Comparison of ENCODE assay signal across 8 cellular contexts in the genomic region with DNA sequence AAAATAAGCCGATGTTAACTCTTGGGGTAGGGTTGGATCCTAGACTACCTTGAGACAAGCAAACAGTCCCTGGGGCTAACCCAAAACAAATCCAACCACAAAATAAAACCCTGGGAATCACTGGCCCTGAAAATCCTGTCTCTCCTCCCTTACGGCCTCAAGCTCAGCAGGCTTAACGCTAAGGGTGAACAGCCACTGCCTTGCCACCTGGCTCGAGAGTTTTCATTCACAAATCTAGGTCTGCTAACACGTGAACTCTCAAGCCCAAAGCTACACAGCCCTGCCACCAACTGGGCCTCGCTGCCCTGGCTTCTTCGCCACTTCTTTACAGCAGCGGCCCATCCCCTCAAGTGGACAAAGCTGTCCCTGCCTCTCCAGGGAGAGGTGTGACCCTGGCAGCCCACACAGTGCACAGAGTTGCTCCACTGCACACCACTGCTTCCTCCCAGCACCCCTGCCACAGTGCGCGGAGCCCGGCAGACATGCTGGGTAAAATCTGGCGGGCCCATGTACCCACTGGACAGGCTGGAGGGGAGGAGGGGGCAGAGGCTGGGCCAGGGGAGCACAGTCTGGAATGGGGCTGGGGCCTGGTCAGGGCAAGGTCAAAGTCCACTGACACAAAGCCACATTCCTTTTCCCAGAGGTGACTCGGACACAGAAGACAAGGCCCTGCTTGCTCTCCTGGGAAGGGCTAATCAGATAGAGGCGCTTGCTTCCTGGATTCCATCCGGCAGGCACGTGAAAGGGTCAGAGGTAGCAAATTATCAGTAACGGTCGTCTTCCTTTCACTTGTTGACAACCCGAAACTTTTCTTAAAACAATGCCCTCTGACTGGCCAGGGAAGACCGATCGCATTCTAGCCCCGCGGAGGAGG. TPM values are rescaled to one million over a fixed set of nuclear protein-coding genes. Genes with fewer than 3 reads are reported as not detected.
DNase-seq lines count a peak whose midpoint lies in the region; ATAC-seq and TF ChIP-seq lines count a peak whose summit lies in the region.

No MANE protein-coding gene starts in this region.

- no peaks in the 10 kb centered on the region for H3K27me3 Mint-ChIP-seq in CD4-positive, alpha-beta T cell
- H3K27me3 Mint-ChIP-seq in brain: no peaks in the 10 kb centered on the region

- H3K36me3 ChIP-seq in IMR-90 (ENCODE audit: control insufficient read depth, insufficient read depth, low read length) (peaks cover 44% of the 10 kb centered on the region), lower lobe of right lung (peaks cover 66% of the 10 kb centered on the region), uterus (no peaks in the 10 kb centered on the region)

- no peak for DNase-seq in CD4-positive, alpha-beta T cell
- no peak for DNase-seq in IMR-90
- DNase-seq in lower lobe of right lung: no peak
- no peak for DNase-seq in uterus
- no peak for DNase-seq in nucleus accumbens (lab: John Stamatoyannopoulos, UW)
- DNase-seq in NOMO-1 (lab: John Stamatoyannopoulos, UW; ENCODE audit: unreplicated experiment in 2 of 2): no peak
- DNase-seq in HPDE6-E6E7 (ENCODE audit: extremely low spot score): no peak

- H3K4me1 Mint-ChIP-seq in CD4-positive, alpha-beta T cell (ENCODE audit: low read depth): peaks cover 4% of the 10 kb centered on the region
- peaks cover 10% of the 10 kb centered on the region for H3K4me1 Mint-ChIP-seq in brain

- TF ChIP-seq RAD21 in IMR-90 (IDR thresholded peaks at IDR 0.05; ENCODE audit: low read length): no peak

- peaks cover 20% of the 10 kb centered on the region for H4K20me1 ChIP-seq in IMR-90 (ENCODE audit: insufficient read depth, low read length)

- H2BK5ac ChIP-seq in IMR-90 (ENCODE audit: low read depth, low read length, poor library complexity, severe bottlenecking): no peak overlapping the region

- H3K9me1 ChIP-seq in IMR-90 (ENCODE audit: insufficient read depth, low read length): 0 out of 2 replicates have a peak, but pooled peaks cover 4% of the 10 kb centered on the region

- peaks cover under 1 to 32% of the 10 kb centered on the region in 2 experiments; a peak in 3 of 4 replicates for H3K79me1 ChIP-seq in IMR-90 (ENCODE audit: low read depth in 1 of 2, low read length in 2 of 2)

- H4K5ac ChIP-seq in IMR-90 (ENCODE audit: low read depth, low read length): no peak overlapping the region

- H3K18ac ChIP-seq in IMR-90 (ENCODE audit: low read depth, low read length): no peak overlapping the region

- H3K23ac ChIP-seq in IMR-90 (ENCODE audit: low read depth, low read length): peak overlapping the region; percentile 58; the same call in 1 of the 2 replicates

- no peak overlapping the region; the same call in 1 of the 2 replicates for H3K56ac ChIP-seq in IMR-90 (ENCODE audit: extremely low read depth, insufficient read depth, low read length)

- CTCF ChIA-PET in CD4-positive, alpha-beta T cell (lab: Charles Lee): no interaction called here
- CTCF ChIA-PET in IMR-90 (lab: Yijun Ruan, JAX): no interaction called here

- H2AK5ac ChIP-seq in IMR-90 (ENCODE audit: low read depth, low read length): no peak overlapping the region

- H3K36me3 Mint-ChIP-seq in CD4-positive, alpha-beta T cell (ENCODE audit: low read depth): peaks cover 32% of the 10 kb centered on the region
- peaks cover 21% of the 10 kb centered on the region for H3K36me3 Mint-ChIP-seq in brain

- no peaks in the 10 kb centered on the region for H3K27me3 ChIP-seq in CD4-positive, alpha-beta T cell (ENCODE audit: control insufficient read depth, insufficient read depth, low read length)
- H3K27me3 ChIP-seq in IMR-90 (ENCODE audit: control insufficient read depth, insufficient read depth, low read length) (no peaks in the 10 kb centered on the region), lower lobe of right lung (ENCODE audit: low read depth) (no peaks in the 10 kb centered on the region), uterus (no peaks in the 10 kb centered on the region)

- H3K9me3 ChIP-seq in CD4-positive, alpha-beta T cell (ENCODE audit: control insufficient read depth, low read length): no peaks in the 10 kb centered on the region
- H3K9me3 ChIP-seq in IMR-90 (ENCODE audit: control insufficient read depth, insufficient read depth, low read length): no peaks in the 10 kb centered on the region
- H3K9me3 ChIP-seq in lower lobe of right lung: no peaks in the 10 kb centered on the region
- H3K9me3 ChIP-seq in uterus: no peaks in the 10 kb centered on the region

- H3K27ac Mint-ChIP-seq in CD4-positive, alpha-beta T cell: peak overlapping the region; percentile 73
- peak overlapping the region in 4 of 5 experiments; percentile 35 to 72 (median 58) for H3K27ac Mint-ChIP-seq in brain

- no peak for ATAC-seq in CD4-positive, alpha-beta T cell (ENCODE audit: poor library complexity)
- ATAC-seq in IMR-90 (ENCODE audit: low read depth): peak; percentile 1
- ATAC-seq in lower lobe of right lung: no peak

- peak overlapping the region; percentile 93 for H2AK9ac ChIP-seq in IMR-90 (replicated peaks; ENCODE audit: low read depth, low read length, poor library complexity)

- peak overlapping the region; percentile 89 for H2AFZ ChIP-seq in IMR-90 (replicated peaks; ENCODE audit: low read length, poor library complexity)

- H3K27ac ChIP-seq in CD4-positive, alpha-beta T cell (ENCODE audit: low read depth, low read length): no peak overlapping the region
- H3K27ac ChIP-seq in IMR-90 (ENCODE audit: insufficient read depth, low read length): peak overlapping the region; percentile 4; the same call in 1 of the 2 replicates
- peak overlapping the region; percentile 68 for H3K27ac ChIP-seq in lower lobe of right lung
- peak overlapping the region in 1 of 2 donors; percentile 62 for H3K27ac ChIP-seq in uterus

- no peak overlapping the region for H4K91ac ChIP-seq in IMR-90 (ENCODE audit: insufficient read depth, low read depth, low read length)

- 54% methylated on average over 12 of the region's 23 CpGs; no CpG with 5 or more reads in 1 of the 2 experiments for WGBS in IMR-90 (ENCODE audit: extremely low coverage in 2 of 2, insufficient read length in 1 of 2), 2 experiments

- peak overlapping the region; percentile 90 for H3K4me3 ChIP-seq in IMR-90 (ENCODE audit: insufficient read depth, low read depth, low read length)
- H3K4me3 ChIP-seq in lower lobe of right lung: peak overlapping the region; percentile 81
- peak overlapping the region; percentile 46 to 83 for H3K4me3 ChIP-seq in uterus

- TF ChIP-seq CTCF in CD4-positive, alpha-beta T cell (IDR thresholded peaks at IDR 0.05): no peak
- TF ChIP-seq CTCF in IMR-90 (conservative IDR thresholded peaks at IDR 0.05; ENCODE audit: low read depth, low read length) (no peak), brain (conservative IDR thresholded peaks at IDR 0.05) (no peak), lower lobe of right lung (IDR thresholded peaks at IDR 0.05) (no peak), uterus (IDR thresholded peaks at IDR 0.05) (no peak)

- peak overlapping the region; percentile 92 for H3K4me3 Mint-ChIP-seq in CD4-positive, alpha-beta T cell
- peak overlapping the region; percentile 87 to 93 (median 87) for H3K4me3 Mint-ChIP-seq in brain

- H3K9ac ChIP-seq in IMR-90 (ENCODE audit: low read depth, low read length): peak overlapping the region; percentile 55

- dilution Hi-C loops in IMR-90 (cut with HindIII; ENCODE audit: low sequenced_read_pairs, unreplicated experiment): no loop called here

- 0 out of 2 replicates have a peak overlapping the region, but pooled peaks have one; percentile 33 for H3K14ac ChIP-seq in IMR-90 (replicated peaks; ENCODE audit: low read depth, low read length)

- no peaks in the 10 kb centered on the region for H3K9me3 Mint-ChIP-seq in CD4-positive, alpha-beta T cell
- H3K9me3 Mint-ChIP-seq in brain: no peaks in the 10 kb centered on the region

- BruUV-seq in IMR-90 (replicated peaks; lab: Mats Ljungman, UMichigan): no TSS peak

- peak overlapping the region; percentile 65 for H3K4me2 ChIP-seq in IMR-90 (ENCODE audit: low read depth, low read length)

- POLR2A ChIA-PET in CD4-positive, alpha-beta T cell (lab: Charles Lee): interaction anchor here (0.6 to 3.6 kb wide), 4 partner anchors 18 to 50 kb away, joined by 3 to 13 read pairs (median 4); partner anchors contain the start of genes ANAPC11, ARHGDIA and P4HB
- POLR2A ChIA-PET in IMR-90 (lab: Charles Lee; ENCODE audit: unreplicated experiment): no interaction called here

- no peak overlapping the region for H4K8ac ChIP-seq in IMR-90 (ENCODE audit: low read depth in 2 of 2, low read length in 2 of 2)

- H2BK15ac ChIP-seq in IMR-90 (ENCODE audit: low read depth, low read length): no peak overlapping the region

- intact Hi-C loops in CD4-positive, alpha-beta T cell (cut with DNase I, micrococcal nuclease): loop anchor here (2.0 kb wide), 2 partner anchors 17 to 19 kb away; partner anchors contain the start of genes ALYREF (in 1 of the 2), ANAPC11 (in 1 of the 2) and MAFG (in 1 of the 2)
- intact Hi-C loops in IMR-90 (cut with micrococcal nuclease): no loop called here
- intact Hi-C loops in lower lobe of right lung (cut with DNase I): no loop called here
- intact Hi-C loops in uterus (cut with DNase I; ENCODE audit: low total_unique reads): no loop called here

- H2BK120ac ChIP-seq in IMR-90 (ENCODE audit: low read depth, low read length): no peak overlapping the region

- H2BK20ac ChIP-seq in IMR-90 (ENCODE audit: low read depth, low read length): no peak overlapping the region

- in situ Hi-C loops in IMR-90 (cut with MboI; ENCODE audit: low sequenced_read_pairs): no loop called here

- TF ChIP-seq POLR2A in IMR-90 (IDR thresholded peaks at IDR 0.05; ENCODE audit: low read depth, low read length) (no peak), uterus (IDR thresholded peaks at IDR 0.05) (no peak)

- H3K4ac ChIP-seq in IMR-90 (ENCODE audit: low read depth, low read length): peak overlapping the region; percentile 11; the same call in 1 of the 2 replicates

- H3K4me1 ChIP-seq in IMR-90 (ENCODE audit: control insufficient read depth, insufficient read depth, low read length) (peaks cover 5% of the 10 kb centered on the region), lower lobe of right lung (peaks cover 15% of the 10 kb centered on the region), uterus (peaks cover 0 to 4% of the 10 kb centered on the region in 2 donors)

RNA-seq across cellular contexts. Expression of gene PCYT2, which starts 1.0 kb away (rescaled TPM):
- 10 to 100 TPM; 18.7 to 18.9 TPM for total RNA-seq in CD4-positive, alpha-beta T cell
- total RNA-seq in IMR-90 (2012; rRNA removed) (31.9 and 37.3 TPM in 2 replicates), lower lobe of right lung (39.7 TPM), uterus (10 to 100 TPM in 3 of 4 donors, 1 to 10 TPM in 1; 4.1 to 27.7 (median 18.8) TPM)
- polyA plus RNA-seq in IMR-90 (2012; rRNA removed) (38.5 and 43.0 TPM in 2 replicates), brain (ENCODE audit: insufficient read depth, low read depth, low replicate concordance) (49.3 TPM)
- polyA plus RNA-seq in IMR-90 (2012; cell fraction: cytosol; rRNA removed): 21.7 and 31.1 TPM in 2 replicates
- polyA plus RNA-seq in IMR-90 (2012; cell fraction: nucleus; rRNA removed; ENCODE audit: low replicate concordance): 47.8 and 104 TPM in 2 replicates

RNA-seq across cellular contexts. Expression of gene SIRT7, which starts 7.8 kb away (rescaled TPM):
- total RNA-seq in CD4-positive, alpha-beta T cell: 10 to 100 TPM; 56.7 to 57.5 TPM
- 13.9 and 14.5 TPM in 2 replicates for total RNA-seq in IMR-90 (2012; rRNA removed)
- polyA plus RNA-seq in IMR-90 (2012; rRNA removed): 19.8 and 20.5 TPM in 2 replicates
- polyA plus RNA-seq in IMR-90 (2012; cell fraction: cytosol; rRNA removed): 8.3 and 10.9 TPM in 2 replicates
- polyA plus RNA-seq in IMR-90 (2012; cell fraction: nucleus; rRNA removed; ENCODE audit: low replicate concordance): 74.8 and 246 TPM in 2 replicates
- 15.7 TPM for polyA plus RNA-seq in brain (ENCODE audit: insufficient read depth, low read depth, low replicate concordance)
- total RNA-seq in lower lobe of right lung: 32.8 TPM
- total RNA-seq in uterus: 10 to 100 TPM in 3 of 4 donors, under 1 TPM in 1; 0.77 to 87.1 (median 14.6) TPM

RNA-seq across cellular contexts. Expression of gene NPB, which starts 8.2 kb away (rescaled TPM):
- total RNA-seq in CD4-positive, alpha-beta T cell: under 1 TPM in 1 of 2 experiments, not detected in 1; 0.20 TPM
- total RNA-seq in IMR-90 (2012; rRNA removed) (under 0.01 TPM in 1 of 2 replicates, not detected in the other), lower lobe of right lung (0.71 TPM), uterus (1 to 10 TPM in 2 of 4 donors, not detected in 2; 2.0 to 2.1 TPM)
- polyA plus RNA-seq in IMR-90 (2012; rRNA removed) (0.51 and 1.2 TPM in 2 replicates), brain (ENCODE audit: insufficient read depth, low read depth, low replicate concordance) (2.6 TPM)
- polyA plus RNA-seq in IMR-90 (2012; cell fraction: cytosol; rRNA removed): 6.3 and 8.4 TPM in 2 replicates
- 0.63 and 1.9 TPM in 2 replicates for polyA plus RNA-seq in IMR-90 (2012; cell fraction: nucleus; rRNA removed; ENCODE audit: low replicate concordance)

RNA-seq across cellular contexts. Expression of gene MAFG, which starts 17.3 kb away (rescaled TPM):
- 10 to 100 TPM; 10.8 to 13.3 TPM for total RNA-seq in CD4-positive, alpha-beta T cell
- total RNA-seq in IMR-90 (2012; rRNA removed) (6.1 and 6.4 TPM in 2 replicates), lower lobe of right lung (30.7 TPM), uterus (10 to 100 TPM in 3 of 4 donors, 1 to 10 TPM in 1; 9.7 to 23.1 (median 12.7) TPM)
- polyA plus RNA-seq in IMR-90 (2012; rRNA removed) (14.3 and 15.4 TPM in 2 replicates), brain (ENCODE audit: insufficient read depth, low read depth, low replicate concordance) (19.6 TPM)
- 12.4 and 15.1 TPM in 2 replicates for polyA plus RNA-seq in IMR-90 (2012; cell fraction: cytosol; rRNA removed)
- polyA plus RNA-seq in IMR-90 (2012; cell fraction: nucleus; rRNA removed; ENCODE audit: low replicate concordance): 82.7 and 90.6 TPM in 2 replicates

RNA-seq across cellular contexts. Expression of gene ANAPC11, which starts 18.7 kb away (rescaled TPM):
- 10 to 100 TPM; 27.9 to 28.9 TPM for total RNA-seq in CD4-positive, alpha-beta T cell
- total RNA-seq in IMR-90 (2012; rRNA removed) (183 and 242 TPM in 2 replicates), lower lobe of right lung (81.9 TPM), uterus (10 to 100 TPM; 45.9 to 72.6 (median 61.5) TPM)
- polyA plus RNA-seq in IMR-90 (2012; rRNA removed) (387 and 508 TPM in 2 replicates), brain (ENCODE audit: insufficient read depth, low read depth, low replicate concordance) (219 TPM)
- 1,074 and 1,088 TPM in 2 replicates for polyA plus RNA-seq in IMR-90 (2012; cell fraction: cytosol; rRNA removed)
- 252 and 310 TPM in 2 replicates for polyA plus RNA-seq in IMR-90 (2012; cell fraction: nucleus; rRNA removed; ENCODE audit: low replicate concordance)

Comparison
In these comparisons a context has a peak if more than half of its experiments do, and no peak if none do; other contexts are left out.
1. intact Hi-C loops: an anchor here in CD4-positive, alpha-beta T cell (2.0 kb wide); none called in IMR-90, lower lobe of right lung and uterus.